Comparison of ENCODE assay signal across 9 cellular contexts in the genomic region with DNA sequence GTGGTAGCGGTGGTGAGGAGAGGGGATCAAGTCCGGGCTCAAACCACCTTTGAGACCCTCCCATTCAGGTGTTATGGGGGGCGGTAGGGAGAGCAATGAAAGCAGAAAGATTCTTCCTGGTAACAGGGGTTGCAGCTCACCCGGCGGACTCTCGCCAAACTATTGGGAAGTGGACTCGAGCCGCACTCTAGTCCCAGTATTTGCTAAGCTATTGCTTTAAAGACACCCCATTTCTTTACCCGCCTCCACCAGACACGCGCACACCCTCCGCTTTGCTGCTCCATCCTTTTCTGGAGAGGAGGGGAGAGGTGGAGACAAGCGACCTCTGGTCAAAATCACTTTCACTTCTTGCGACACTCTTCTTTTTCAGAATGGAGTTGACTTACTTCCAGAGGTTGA. TPM values are rescaled to one million over a fixed set of nuclear protein-coding genes. Genes with fewer than 3 reads are reported as not detected.
DNase-seq lines count a peak whose midpoint lies in the region; ATAC-seq and TF ChIP-seq lines count a peak whose summit lies in the region.
"Had no signal": no experiment of that assay in that cellular context is flagged by ENCODE, and none has a peak within 500 bp of the region (broad histone marks: within the 10 kb centered on the region; RNA-seq: fewer than 3 reads in every experiment).

No MANE protein-coding gene starts in this region.

- H3K79me1 ChIP-seq in neuronal stem cell (ENCODE audit: low read depth, low read length), result no peaks in the 10 kb centered on the region

- H2BK120ac ChIP-seq in neuronal stem cell (ENCODE audit: low read depth, low read length), result no peak overlapping the region

- H3K27me3 ChIP-seq in NT2/D1 (ENCODE audit: insufficient read depth, insufficient read length) (peaks cover 46% of the 10 kb centered on the region), fibroblast of lung (ENCODE audit: control insufficient read depth, insufficient read depth, low read length) (peaks cover 6% of the 10 kb centered on the region), neuronal stem cell (ENCODE audit: control insufficient read depth in 3 of 3, insufficient read depth in 3 of 3, low read depth in 1 of 3, low read length in 3 of 3) (peaks cover 16 to 49% (median 36%) of the 10 kb centered on the region in 3 experiments)
- H3K27me3 ChIP-seq: testis had no signal

- no peaks in the 10 kb centered on the region for H3K79me2 ChIP-seq in fibroblast of lung (ENCODE audit: control insufficient read depth, insufficient read depth, low read length)

- H4K20me1 ChIP-seq in fibroblast of lung (ENCODE audit: control insufficient read depth, extremely low read depth, insufficient read depth, low read length), result no peaks in the 10 kb centered on the region

- H2BK5ac ChIP-seq in neuronal stem cell (ENCODE audit: low read length), result no peak overlapping the region

- H2AFZ ChIP-seq in fibroblast of lung (ENCODE audit: low read length) (no peak overlapping the region), neuronal stem cell (ENCODE audit: low read length) (peak overlapping the region; percentile 53)

- peak; percentile 36 for DNase-seq in D341Med (ENCODE audit: low spot score)
- DNase-seq in NT2/D1 (ENCODE audit: low read depth, low spot score), result no peak
- peak; percentile 2 to 20 for DNase-seq in fibroblast of lung (ENCODE audit: low read depth in 2 of 2)
- no peak for DNase-seq in neuronal stem cell (ENCODE audit: low spot score)
- no peak for DNase-seq in NCI-H2081 treated with DMSO at 0.1 percent for 48 hours (lab: John Stamatoyannopoulos, UW)
- no peak for DNase-seq in NCI-H2081 (lab: John Stamatoyannopoulos, UW)
- DNase-seq: testis had no signal

- ATAC-seq in GM21526 (IDR thresholded peaks at IDR 0.05; ENCODE audit: low FRiP score, unreplicated experiment) (no peak), HG03520 (IDR thresholded peaks at IDR 0.05; ENCODE audit: unreplicated experiment) (no peak)

- H3K9me3 ChIP-seq in NT2/D1 (ENCODE audit: insufficient read depth, low read length), result no peaks in the 10 kb centered on the region
- no peaks in the 10 kb centered on the region for H3K9me3 ChIP-seq in fibroblast of lung (ENCODE audit: control insufficient read depth, insufficient read depth, low read depth, low read length)
- peaks cover 0 to 2% of the 10 kb centered on the region in 2 donors for H3K9me3 ChIP-seq in neuronal stem cell (replicated peaks in 1 of 2; ENCODE audit: control insufficient read depth in 2 of 2, insufficient read depth in 1 of 2, low read depth in 1 of 2, low read length in 2 of 2)
- H3K9me3 ChIP-seq: testis had no signal

- no peak overlapping the region for H3K18ac ChIP-seq in neuronal stem cell (ENCODE audit: low read length)

- peak overlapping the region; percentile 64 for H3K9ac ChIP-seq in NT2/D1 (ENCODE audit: insufficient read length, low read depth)
- H3K9ac ChIP-seq in fibroblast of lung (ENCODE audit: insufficient read depth, low read length), result no peak overlapping the region
- H3K9ac ChIP-seq in neuronal stem cell (ENCODE audit: low read depth, low read length, poor library complexity), result peak overlapping the region; percentile 84

- WGBS in neuronal stem cell (ENCODE audit: extremely low coverage in 2 of 2, insufficient read length in 2 of 2, insufficient replicate concordance in 1 of 2), 2 donors, result no CpG with 5 or more reads among the region's 14 CpGs

- no peak overlapping the region for H4K8ac ChIP-seq in neuronal stem cell (ENCODE audit: low read depth, low read length)

- no peak overlapping the region for H3K4ac ChIP-seq in neuronal stem cell (ENCODE audit: low read length)

- H2BK12ac ChIP-seq in neuronal stem cell (ENCODE audit: low read length), result no peak overlapping the region

- no peak overlapping the region for H2BK15ac ChIP-seq in neuronal stem cell (ENCODE audit: low read length)

- H2AK5ac ChIP-seq in neuronal stem cell (ENCODE audit: low read depth, low read length), result no peak overlapping the region

- TF ChIP-seq CTCF in fibroblast of lung (conservative IDR thresholded peaks at IDR 0.05 in 1 of 2, IDR thresholded peaks at IDR 0.05 in 1 of 2; ENCODE audit: low read depth in 1 of 2, low read length in 2 of 2), result no peak

- H3K23ac ChIP-seq in neuronal stem cell (ENCODE audit: low read depth, low read length, poor library complexity), result no peak overlapping the region

- H3K36me3 ChIP-seq in NT2/D1 (ENCODE audit: insufficient read depth, insufficient read length, low read length) (no peaks in the 10 kb centered on the region), fibroblast of lung (ENCODE audit: control insufficient read depth, insufficient read depth, low read length) (no peaks in the 10 kb centered on the region), neuronal stem cell (replicated peaks in 1 of 2; ENCODE audit: control insufficient read depth in 2 of 2, insufficient read depth in 2 of 2, low read length in 2 of 2) (no peaks in the 10 kb centered on the region)

- H3K4me2 ChIP-seq in fibroblast of lung (ENCODE audit: extremely low read depth, insufficient read depth, low read length) (no peak overlapping the region), neuronal stem cell (ENCODE audit: insufficient read depth, low read length, poor library complexity, severe bottlenecking) (peak overlapping the region; percentile 95)

- H3K14ac ChIP-seq in neuronal stem cell (ENCODE audit: low read length), result no peak overlapping the region

- H3K4me3 ChIP-seq in NT2/D1 (ENCODE audit: insufficient read length, low read depth), result peak overlapping the region; percentile 73
- peak overlapping the region in 2 of 4 experiments; percentile 6 to 63 for H3K4me3 ChIP-seq in fibroblast of lung (replicated peaks in 1 of 4; ENCODE audit: control extremely low read depth in 1 of 4, insufficient read depth in 1 of 4, low read depth in 3 of 4, low read length in 4 of 4)
- peak overlapping the region in 1 of 2 donors; percentile 77 for H3K4me3 ChIP-seq in neuronal stem cell (ENCODE audit: low read length in 2 of 2)

- H4K91ac ChIP-seq in neuronal stem cell (ENCODE audit: low read depth, low read length, poor library complexity), result no peak overlapping the region

- H3K4me1 ChIP-seq in NT2/D1 (ENCODE audit: insufficient read depth, insufficient read length), result no peaks in the 10 kb centered on the region
- no peaks in the 10 kb centered on the region for H3K4me1 ChIP-seq in fibroblast of lung (ENCODE audit: control insufficient read depth, extremely low read depth, insufficient read depth, low read length)
- peaks cover 0 to 9% of the 10 kb centered on the region in 2 donors for H3K4me1 ChIP-seq in neuronal stem cell (ENCODE audit: control insufficient read depth in 2 of 2, insufficient read depth in 1 of 2, low read depth in 1 of 2, low read length in 2 of 2)

- H3K27ac ChIP-seq in fibroblast of lung (ENCODE audit: insufficient read depth, low read length) (no peak overlapping the region), neuronal stem cell (replicated peaks; ENCODE audit: low read length) (no peak overlapping the region)
- H3K27ac ChIP-seq: testis had no signal

RNA-seq across cellular contexts. Expression of a gene that starts 0.6 kb away (rescaled TPM):
- total RNA-seq in fibroblast of lung, result not detected in 2 replicates
- polyA plus RNA-seq in fibroblast of lung, result not detected in 2 replicates
- not detected in 2 replicates for polyA plus RNA-seq in fibroblast of lung (2012)
- polyA minus RNA-seq in fibroblast of lung (ENCODE audit: low replicate concordance), result not detected in 2 replicates
- not detected for polyA plus RNA-seq in neuronal stem cell (2013, experiment 1 of 2)
- not detected for polyA plus RNA-seq in neuronal stem cell (2013, experiment 2 of 2)

RNA-seq across cellular contexts. Expression of a gene that starts 37.4 kb away (rescaled TPM):
- total RNA-seq in fibroblast of lung, result 0.17 TPM in 1 of 2 replicates, not detected in the other
- polyA plus RNA-seq in fibroblast of lung, result 0.05 and 0.23 TPM in 2 replicates
- polyA plus RNA-seq in fibroblast of lung (2012), result 0.16 TPM in 1 of 2 replicates, not detected in the other
- 5.9 TPM in 1 of 2 replicates, not detected in the other for polyA minus RNA-seq in fibroblast of lung (ENCODE audit: low replicate concordance)
- 0.03 TPM for polyA plus RNA-seq in neuronal stem cell (2013, experiment 1 of 2)
- polyA plus RNA-seq in neuronal stem cell (2013, experiment 2 of 2), result 0.04 TPM

Comparison
In these comparisons a context has a peak if more than half of its experiments do, and no peak if none do; other contexts are left out.
1. DNase-seq: peak in D341Med (single experiment) and fibroblast of lung (2 of 2); none in NT2/D1 (single experiment), neuronal stem cell (single experiment), NCI-H2081 treated with DMSO at 0.1 percent for 48 hours (single experiment) and NCI-H2081 (0 of 2).